20 cellular contexts compared by ENCODE assay signal in genomic region chr19:11177592-11177991, GRCh38. TPM values are rescaled to one million over a fixed set of nuclear protein-coding genes. Genes with fewer than 3 reads are reported as not detected.
A peak's percentile ranks its signal among the peaks of the same experiment; 100 is the strongest.
DNase-seq lines count a peak whose midpoint lies in the region; ATAC-seq and TF ChIP-seq lines count a peak whose summit lies in the region.
"Had no signal": no experiment of that assay in that cellular context is flagged by ENCODE, and none has a peak within 500 bp of the region (broad histone marks: within the 10 kb centered on the region; RNA-seq: fewer than 3 reads in every experiment).

No MANE protein-coding gene starts in this region.

- no peak for ATAC-seq in activated T-helper 17 cell treated with anti-CD3 and anti-CD28 coated beads, Interleukin-2, amount 50 U/mL, for 72 hours (replicated peaks)
- ATAC-seq in GM21737 (IDR thresholded peaks at IDR 0.05; ENCODE audit: unreplicated experiment) (no peak), GM19397 (IDR thresholded peaks at IDR 0.05; ENCODE audit: unreplicated experiment) (no peak)

- H2AK5ac ChIP-seq in neuronal stem cell (ENCODE audit: low read depth, low read length): peak overlapping the region; percentile 52

- H3K27me3 ChIP-seq in neuronal stem cell (ENCODE audit: control insufficient read depth in 3 of 3, insufficient read depth in 3 of 3, low read depth in 1 of 3, low read length in 3 of 3): no peaks in the 10 kb centered on the region
- no peaks in the 10 kb centered on the region for H3K27me3 ChIP-seq in tibial artery

- no peak overlapping the region for H4K8ac ChIP-seq in neuronal stem cell (ENCODE audit: low read depth, low read length)

- POLR2A ChIA-PET in HEK293 (lab: Yijun Ruan, JAX): interaction anchor here (0.6 kb wide), 1 partner anchor 35 kb away, joined by 3 read pairs; no protein-coding TSS in a partner anchor

- H3K27ac Mint-ChIP-seq in activated T-helper 17 cell treated with anti-CD3 and anti-CD28 coated beads, Interleukin-2, amount 50 U/mL, for 72 hours: peak overlapping the region; percentile 51
- H3K27ac Mint-ChIP-seq: CD8-positive, alpha-beta memory T cell had no signal

- H2BK120ac ChIP-seq in neuronal stem cell (ENCODE audit: low read depth, low read length): no peak overlapping the region

- H3K9ac ChIP-seq in neuronal stem cell (ENCODE audit: low read depth, low read length, poor library complexity): no peak overlapping the region
- H3K9ac ChIP-seq: SK-N-SH had no signal

- H4K91ac ChIP-seq in neuronal stem cell (ENCODE audit: low read depth, low read length, poor library complexity): no peak overlapping the region

- peak overlapping the region; percentile 34 for H3K23ac ChIP-seq in neuronal stem cell (ENCODE audit: low read depth, low read length, poor library complexity)

- no peaks in the 10 kb centered on the region for H3K36me3 Mint-ChIP-seq in activated T-helper 17 cell treated with anti-CD3 and anti-CD28 coated beads, Interleukin-2, amount 50 U/mL, for 72 hours (ENCODE audit: low read depth)
- H3K36me3 Mint-ChIP-seq: CD8-positive, alpha-beta memory T cell had no signal

- H2AFZ ChIP-seq in neuronal stem cell (ENCODE audit: low read length): no peak overlapping the region

- no peak overlapping the region for H3K4me2 ChIP-seq in neuronal stem cell (ENCODE audit: insufficient read depth, low read length, poor library complexity, severe bottlenecking)
- H3K4me2 ChIP-seq: SK-N-SH had no signal

- H3K79me1 ChIP-seq in neuronal stem cell (ENCODE audit: low read depth, low read length): peaks cover 2% of the 10 kb centered on the region

- H2BK5ac ChIP-seq in neuronal stem cell (ENCODE audit: low read length): no peak overlapping the region

- H2BK15ac ChIP-seq in neuronal stem cell (ENCODE audit: low read length): no peak overlapping the region

- H3K4me1 Mint-ChIP-seq in activated T-helper 17 cell treated with anti-CD3 and anti-CD28 coated beads, Interleukin-2, amount 50 U/mL, for 72 hours: peaks cover 4% of the 10 kb centered on the region

- TF ChIP-seq CTCF in HEK293 (tag by site-specific recombination; IDR thresholded peaks at IDR 0.05) (no peak), tibial artery (IDR thresholded peaks at IDR 0.05) (no peak)

- peaks cover 4% of the 10 kb centered on the region for H3K27me3 Mint-ChIP-seq in activated T-helper 17 cell treated with anti-CD3 and anti-CD28 coated beads, Interleukin-2, amount 50 U/mL, for 72 hours

- peaks cover 0 to 50% of the 10 kb centered on the region in 2 experiments; a peak in 2 of 3 replicates for H3K36me3 ChIP-seq in HEK293 (ENCODE audit: control insufficient read depth in 2 of 2, insufficient read depth in 1 of 2, low read length in 2 of 2)
- H3K36me3 ChIP-seq in neuronal stem cell (replicated peaks in 1 of 2; ENCODE audit: control insufficient read depth in 2 of 2, insufficient read depth in 2 of 2, low read length in 2 of 2): peaks cover 25 to 57% of the 10 kb centered on the region in 2 donors
- H3K36me3 ChIP-seq in tibial artery: peaks cover 57 to 64% (median 63%) of the 10 kb centered on the region in 3 donors

- CTCF ChIA-PET in HEK293 (lab: Yijun Ruan, JAX): interaction anchor here (0.6 to 2.0 kb wide), 4 partner anchors 13 to 241 kb away, joined by 3 to 5 read pairs (median 4); no protein-coding TSS in a partner anchor

- H3K27ac ChIP-seq in HEK293 (ENCODE audit: extremely low read depth, low read depth, low read length) (no peak overlapping the region), neuronal stem cell (replicated peaks; ENCODE audit: low read length) (no peak overlapping the region), tibial artery (peak overlapping the region; percentile 67 to 98)

- H3K4me3 ChIP-seq in HEK293 (ENCODE audit: low read depth, low read length) (no peak overlapping the region), neuronal stem cell (ENCODE audit: low read length in 2 of 2) (no peak overlapping the region), tibial artery (no peak overlapping the region)

- intact Hi-C loops in tibial artery (cut with DNase I; ENCODE audit: low total_unique reads): no loop called here

- no peak overlapping the region for H2BK12ac ChIP-seq in neuronal stem cell (ENCODE audit: low read length)

- no peaks in the 10 kb centered on the region for H3K9me3 Mint-ChIP-seq in activated T-helper 17 cell treated with anti-CD3 and anti-CD28 coated beads, Interleukin-2, amount 50 U/mL, for 72 hours
- H3K9me3 Mint-ChIP-seq: CD8-positive, alpha-beta memory T cell had no signal

- H3K4me3 Mint-ChIP-seq in activated T-helper 17 cell treated with anti-CD3 and anti-CD28 coated beads, Interleukin-2, amount 50 U/mL, for 72 hours: no peak overlapping the region
- H3K4me3 Mint-ChIP-seq: CD8-positive, alpha-beta memory T cell had no signal

- WGBS in neuronal stem cell (ENCODE audit: extremely low coverage in 2 of 2, insufficient read length in 2 of 2, insufficient replicate concordance in 1 of 2), 2 donors: no CpG with 5 or more reads among the region's 9 CpGs

- DNase-seq in neuronal stem cell (ENCODE audit: low spot score): no peak
- DNase-seq in tibial artery: no peak
- no peak for DNase-seq in erythroblast (lab: John Stamatoyannopoulos, UW)
- DNase-seq: ACHN; C1 segment of cervical spinal cord; CD8-positive, alpha-beta memory T cell; DMS79; HCEC 1CT; KBM-7; MV-4-11; NCI-H1694 treated with DMSO at 0.1 percent for 48 hours; NCI-H510A; NCI-H774; OCI-M1; SHP77 had no signal

- H3K9me3 ChIP-seq in HEK293 (ENCODE audit: control insufficient read depth, insufficient read depth, low read depth, low read length) (no peaks in the 10 kb centered on the region), neuronal stem cell (replicated peaks in 1 of 2; ENCODE audit: control insufficient read depth in 2 of 2, insufficient read depth in 1 of 2, low read depth in 1 of 2, low read length in 2 of 2) (no peaks in the 10 kb centered on the region), tibial artery (no peaks in the 10 kb centered on the region)
- H3K9me3 ChIP-seq: SK-N-SH had no signal

- no peak overlapping the region for H3K14ac ChIP-seq in neuronal stem cell (ENCODE audit: low read length)

- H3K18ac ChIP-seq in neuronal stem cell (ENCODE audit: low read length): no peak overlapping the region

- H3K4ac ChIP-seq in neuronal stem cell (ENCODE audit: low read length): no peak overlapping the region

- TF ChIP-seq POLR2A in erythroblast (IDR thresholded peaks at IDR 0.05; ENCODE audit: low read length): no peak

- H3K4me1 ChIP-seq in HEK293 (ENCODE audit: control insufficient read depth, insufficient read depth, low read length) (no peaks in the 10 kb centered on the region), neuronal stem cell (ENCODE audit: control insufficient read depth in 2 of 2, insufficient read depth in 1 of 2, low read depth in 1 of 2, low read length in 2 of 2) (no peaks in the 10 kb centered on the region), tibial artery (peaks cover 4 to 45% (median 33%) of the 10 kb centered on the region in 4 donors)

TF ChIP-seq in HEK293, 187 proteins besides CTCF, POLR2A, EP300 and RAD21:
- TF ChIP-seq GLI4 (tag by site-specific recombination; IDR thresholded peaks at IDR 0.05): peak; percentile 98
- peak; percentile 81 for TF ChIP-seq ZNF223 (tag by site-specific recombination; IDR thresholded peaks at IDR 0.05)
- no peak for TF ChIP-seq ZBTB26 (tag by site-specific recombination; optimal IDR thresholded peaks at IDR 0.05)
TF ChIP-seq in HEK293: peak in this region for 2.

RNA-seq across cellular contexts. Expression of gene KANK2, which starts 19.8 kb away (rescaled TPM):
- total RNA-seq in activated T-helper 17 cell treated with anti-CD3 and anti-CD28 coated beads, Interleukin-2, amount 50 U/mL, for 72 hours: 1 to 10 TPM; 3.5 to 3.6 TPM
- polyA plus RNA-seq in neuronal stem cell (2013, experiment 1 of 2): 19.8 TPM
- 19.2 TPM for polyA plus RNA-seq in neuronal stem cell (2013, experiment 2 of 2)

RNA-seq across cellular contexts. Expression of gene SPC24, which starts 22.0 kb away (rescaled TPM):
- 10 to 100 TPM; 44.3 to 53.9 TPM for total RNA-seq in activated T-helper 17 cell treated with anti-CD3 and anti-CD28 coated beads, Interleukin-2, amount 50 U/mL, for 72 hours
- polyA plus RNA-seq in neuronal stem cell (2013, experiment 1 of 2): 21.3 TPM
- polyA plus RNA-seq in neuronal stem cell (2013, experiment 2 of 2): 22.7 TPM
- polyA plus RNA-seq: CD8-positive, alpha-beta memory T cell had no signal

Comparison
In these comparisons a context has a peak if more than half of its experiments do, and no peak if none do; other contexts are left out.
1. H3K27ac ChIP-seq: peak in tibial artery (2 of 2); none in HEK293 (single experiment) and neuronal stem cell (single experiment).